Comparison of ENCODE assay signal across 8 cellular contexts in the genomic region with DNA sequence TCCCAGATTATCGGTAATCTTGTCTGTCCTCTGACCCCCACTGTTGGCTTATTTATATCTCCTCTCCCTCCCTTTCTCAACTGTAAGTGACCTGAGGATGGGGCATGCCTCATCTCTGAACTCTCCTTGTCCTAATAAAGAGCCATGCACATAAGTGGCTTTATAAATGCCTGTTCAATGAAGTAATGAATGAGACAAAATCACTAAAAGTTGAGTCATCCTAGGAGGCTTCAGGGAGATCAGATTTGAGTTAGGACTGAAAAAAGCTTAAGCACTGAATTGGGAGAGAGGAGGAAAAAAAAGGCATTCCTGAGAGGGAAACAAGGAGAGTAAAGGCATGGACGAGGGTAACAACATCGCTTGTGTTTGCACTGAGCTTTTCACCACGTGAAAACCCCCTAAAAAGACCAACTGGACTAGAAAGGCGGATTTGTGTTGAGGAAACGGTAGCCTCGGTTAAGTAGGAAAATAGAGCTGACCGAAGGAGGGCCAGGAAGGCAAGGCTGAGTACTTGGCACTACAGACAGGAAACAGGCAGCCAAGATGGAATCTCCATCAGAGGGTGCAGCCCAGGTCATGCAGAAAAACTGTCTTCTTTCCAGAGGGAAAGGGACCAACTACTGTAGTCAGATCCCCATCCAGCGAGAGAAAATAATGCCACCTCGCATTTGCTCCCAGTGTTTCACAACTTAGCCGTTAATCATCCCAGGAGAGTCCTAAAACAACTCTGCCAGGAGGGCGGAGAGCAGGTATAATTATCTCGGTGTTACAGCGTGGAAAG.
A peak's percentile ranks its signal among the peaks of the same experiment; 100 is the strongest.
DNase-seq lines count a peak whose midpoint lies in the region; ATAC-seq and TF ChIP-seq lines count a peak whose summit lies in the region.

No MANE protein-coding gene starts in this region.

- H3K27me3 ChIP-seq in heart right ventricle = no peaks in the 10 kb centered on the region
- no peaks in the 10 kb centered on the region for H3K27me3 ChIP-seq in skeletal muscle satellite cell (ENCODE audit: control insufficient read depth, insufficient read depth, low read length)

- POLR2A ChIA-PET in WTC11 (lab: Charles Lee) = interaction anchor here (0.5 kb wide), 1 partner anchor 78 kb away, joined by 3 read pairs; a partner anchor contains a TSS

- WGBS in heart right ventricle, 2 donors = 54 to 56% methylated on average over 14 of the region's 14 CpGs

- intact Hi-C loops in heart right ventricle (cut with DNase I) = loop anchor here in 3 of 10 donors (5.0 to 10.0 kb wide), 4 partner anchors 38 to 77 kb away; a partner anchor contains a TSS

- H3K27me3 Mint-ChIP-seq in WTC11 (ENCODE audit: low read depth) = no peaks in the 10 kb centered on the region
- peaks cover 0 to 8% of the 10 kb centered on the region in 2 donors for H3K27me3 Mint-ChIP-seq in effector memory CD8-positive, alpha-beta T cell

- H3K27ac Mint-ChIP-seq in WTC11 = peak overlapping the region; percentile 51; the same call in 1 of the 2 replicates
- no peak overlapping the region for H3K27ac Mint-ChIP-seq in effector memory CD8-positive, alpha-beta T cell

- peaks cover 65% of the 10 kb centered on the region for H3K4me1 Mint-ChIP-seq in WTC11
- peaks cover 6 to 13% of the 10 kb centered on the region in 2 donors for H3K4me1 Mint-ChIP-seq in effector memory CD8-positive, alpha-beta T cell (ENCODE audit: low read depth in 2 of 2)

- DNase-seq in H4 (ENCODE audit: low spot score) = peak; percentile 62
- no peak for DNase-seq in WTC11 (ENCODE audit: low spot score)
- peak in 1 of 2 donors; percentile 11 for DNase-seq in heart right ventricle
- DNase-seq in DMS114 treated with DMSO at 0.1 percent for 48 hours (lab: John Stamatoyannopoulos, UW; ENCODE audit: unreplicated experiment) = no peak
- DNase-seq in NCI-H446 treated with DMSO at 0.1 percent for 48 hours (lab: John Stamatoyannopoulos, UW) = no peak
- DNase-seq in effector memory CD8-positive, alpha-beta T cell = no peak

- CTCF ChIA-PET in WTC11 (lab: Charles Lee) = interaction anchor here (0.8 to 1.2 kb wide), 3 partner anchors 12 to 66 kb away, joined by 3 read pairs; no protein-coding TSS in a partner anchor

- peak overlapping the region; percentile 75 for H3K4me2 ChIP-seq in skeletal muscle satellite cell (ENCODE audit: low read length)

- TF ChIP-seq CTCF in WTC11 (IDR thresholded peaks at IDR 0.05) = no peak
- no peak for TF ChIP-seq CTCF in heart right ventricle (IDR thresholded peaks at IDR 0.05)

- ATAC-seq in WTC11 (no peak), heart right ventricle (peak in 7 of 8 donors; percentile 42 to 76 (median 58)), GM18858 (IDR thresholded peaks at IDR 0.05; ENCODE audit: unreplicated experiment) (no peak)
- ATAC-seq in effector memory CD8-positive, alpha-beta T cell (replicated peaks) = no peak

- H3K4me3 Mint-ChIP-seq in WTC11 = no peak overlapping the region
- H3K4me3 Mint-ChIP-seq in effector memory CD8-positive, alpha-beta T cell = no peak overlapping the region

- H3K9me3 Mint-ChIP-seq in WTC11 = no peaks in the 10 kb centered on the region
- no peaks in the 10 kb centered on the region for H3K9me3 Mint-ChIP-seq in effector memory CD8-positive, alpha-beta T cell

- H3K36me3 ChIP-seq in heart right ventricle (no peaks in the 10 kb centered on the region), skeletal muscle satellite cell (ENCODE audit: insufficient read depth, low read length) (no peaks in the 10 kb centered on the region)

- H3K4me3 ChIP-seq in heart right ventricle (peak overlapping the region in 1 of 10 donors; percentile 11), skeletal muscle satellite cell (ENCODE audit: low read length) (peak overlapping the region; percentile 50)

- no peaks in the 10 kb centered on the region for H3K9me3 ChIP-seq in heart right ventricle
- no peaks in the 10 kb centered on the region for H3K9me3 ChIP-seq in skeletal muscle satellite cell (replicated peaks; ENCODE audit: low read length)

- peak overlapping the region; percentile 90 for H3K9ac ChIP-seq in skeletal muscle satellite cell (ENCODE audit: low read depth, low read length)

- peaks cover 7 to 89% (median 69%) of the 10 kb centered on the region in 9 donors for H3K4me1 ChIP-seq in heart right ventricle
- H3K4me1 ChIP-seq in skeletal muscle satellite cell (ENCODE audit: control insufficient read depth, insufficient read depth, low read length) = peaks cover 64% of the 10 kb centered on the region

- H3K36me3 Mint-ChIP-seq in WTC11 = no peaks in the 10 kb centered on the region
- H3K36me3 Mint-ChIP-seq in effector memory CD8-positive, alpha-beta T cell (ENCODE audit: insufficient read depth) = peaks cover 2% of the 10 kb centered on the region

- peak overlapping the region in 8 of 10 donors; percentile 5 to 67 (median 61) for H3K27ac ChIP-seq in heart right ventricle

TF ChIP-seq in WTC11, 78 proteins besides CTCF, POLR2A, EP300 and RAD21 (continues in another document):
- TF ChIP-seq, protein P1, sequence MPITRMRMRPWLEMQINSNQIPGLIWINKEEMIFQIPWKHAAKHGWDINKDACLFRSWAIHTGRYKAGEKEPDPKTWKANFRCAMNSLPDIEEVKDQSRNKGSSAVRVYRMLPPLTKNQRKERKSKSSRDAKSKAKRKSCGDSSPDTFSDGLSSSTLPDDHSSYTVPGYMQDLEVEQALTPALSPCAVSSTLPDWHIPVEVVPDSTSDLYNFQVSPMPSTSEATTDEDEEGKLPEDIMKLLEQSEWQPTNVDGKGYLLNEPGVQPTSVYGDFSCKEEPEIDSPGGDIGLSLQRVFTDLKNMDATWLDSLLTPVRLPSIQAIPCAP (CRISPR knock-in tag; IDR thresholded peaks at IDR 0.05) = no peak
- TF ChIP-seq, protein P2, sequence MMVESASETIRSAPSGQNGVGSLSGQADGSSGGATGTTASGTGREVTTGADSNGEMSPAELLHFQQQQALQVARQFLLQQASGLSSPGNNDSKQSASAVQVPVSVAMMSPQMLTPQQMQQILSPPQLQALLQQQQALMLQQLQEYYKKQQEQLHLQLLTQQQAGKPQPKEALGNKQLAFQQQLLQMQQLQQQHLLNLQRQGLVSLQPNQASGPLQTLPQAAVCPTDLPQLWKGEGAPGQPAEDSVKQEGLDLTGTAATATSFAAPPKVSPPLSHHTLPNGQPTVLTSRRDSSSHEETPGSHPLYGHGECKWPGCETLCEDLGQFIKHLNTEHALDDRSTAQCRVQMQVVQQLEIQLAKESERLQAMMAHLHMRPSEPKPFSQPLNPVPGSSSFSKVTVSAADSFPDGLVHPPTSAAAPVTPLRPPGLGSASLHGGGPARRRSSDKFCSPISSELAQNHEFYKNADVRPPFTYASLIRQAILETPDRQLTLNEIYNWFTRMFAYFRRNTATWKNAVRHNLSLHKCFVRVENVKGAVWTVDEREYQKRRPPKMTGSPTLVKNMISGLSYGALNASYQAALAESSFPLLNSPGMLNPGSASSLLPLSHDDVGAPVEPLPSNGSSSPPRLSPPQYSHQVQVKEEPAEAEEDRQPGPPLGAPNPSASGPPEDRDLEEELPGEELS (CRISPR knock-in tag; IDR thresholded peaks at IDR 0.05) = no peak
- TF ChIP-seq ZNF671 (CRISPR knock-in tag; IDR thresholded peaks at IDR 0.05) = no peak
- TF ChIP-seq PRRX2 (CRISPR knock-in tag; IDR thresholded peaks at IDR 0.05) = no peak
- TF ChIP-seq RORB (CRISPR knock-in tag; IDR thresholded peaks at IDR 0.05) = no peak
- no peak for TF ChIP-seq HMGA2 (CRISPR knock-in tag; IDR thresholded peaks at IDR 0.05)
- TF ChIP-seq ZNF263 (CRISPR knock-in tag; IDR thresholded peaks at IDR 0.05; ENCODE audit: low read depth) = no peak
- TF ChIP-seq GABPB1 (CRISPR knock-in tag; IDR thresholded peaks at IDR 0.05) = no peak
- TF ChIP-seq, protein P3, sequence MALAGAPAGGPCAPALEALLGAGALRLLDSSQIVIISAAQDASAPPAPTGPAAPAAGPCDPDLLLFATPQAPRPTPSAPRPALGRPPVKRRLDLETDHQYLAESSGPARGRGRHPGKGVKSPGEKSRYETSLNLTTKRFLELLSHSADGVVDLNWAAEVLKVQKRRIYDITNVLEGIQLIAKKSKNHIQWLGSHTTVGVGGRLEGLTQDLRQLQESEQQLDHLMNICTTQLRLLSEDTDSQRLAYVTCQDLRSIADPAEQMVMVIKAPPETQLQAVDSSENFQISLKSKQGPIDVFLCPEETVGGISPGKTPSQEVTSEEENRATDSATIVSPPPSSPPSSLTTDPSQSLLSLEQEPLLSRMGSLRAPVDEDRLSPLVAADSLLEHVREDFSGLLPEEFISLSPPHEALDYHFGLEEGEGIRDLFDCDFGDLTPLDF (CRISPR knock-in tag; IDR thresholded peaks at IDR 0.05) = no peak
- TF ChIP-seq TP53 (CRISPR knock-in tag; IDR thresholded peaks at IDR 0.05) = no peak
- TF ChIP-seq NFATC4 (CRISPR knock-in tag; IDR thresholded peaks at IDR 0.05) = no peak
- TF ChIP-seq MXD4 (CRISPR knock-in tag; IDR thresholded peaks at IDR 0.05; ENCODE audit: borderline replicate concordance) = no peak
- no peak for TF ChIP-seq SOX15 (CRISPR knock-in tag; IDR thresholded peaks at IDR 0.05)
- TF ChIP-seq, protein P4, sequence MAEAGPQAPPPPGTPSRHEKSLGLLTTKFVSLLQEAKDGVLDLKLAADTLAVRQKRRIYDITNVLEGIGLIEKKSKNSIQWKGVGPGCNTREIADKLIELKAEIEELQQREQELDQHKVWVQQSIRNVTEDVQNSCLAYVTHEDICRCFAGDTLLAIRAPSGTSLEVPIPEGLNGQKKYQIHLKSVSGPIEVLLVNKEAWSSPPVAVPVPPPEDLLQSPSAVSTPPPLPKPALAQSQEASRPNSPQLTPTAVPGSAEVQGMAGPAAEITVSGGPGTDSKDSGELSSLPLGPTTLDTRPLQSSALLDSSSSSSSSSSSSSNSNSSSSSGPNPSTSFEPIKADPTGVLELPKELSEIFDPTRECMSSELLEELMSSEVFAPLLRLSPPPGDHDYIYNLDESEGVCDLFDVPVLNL (CRISPR knock-in tag; IDR thresholded peaks at IDR 0.05; ENCODE audit: borderline replicate concordance, low read depth) = no peak

Comparison
In these comparisons a context has a peak if more than half of its experiments do, and no peak if none do; other contexts are left out.
1. ATAC-seq: peak in heart right ventricle (7 of 8); none in WTC11 (single experiment), effector memory CD8-positive, alpha-beta T cell (single experiment) and GM18858 (single experiment).